ENCODE assay signal across 8 cellular contexts in the genomic region with DNA sequence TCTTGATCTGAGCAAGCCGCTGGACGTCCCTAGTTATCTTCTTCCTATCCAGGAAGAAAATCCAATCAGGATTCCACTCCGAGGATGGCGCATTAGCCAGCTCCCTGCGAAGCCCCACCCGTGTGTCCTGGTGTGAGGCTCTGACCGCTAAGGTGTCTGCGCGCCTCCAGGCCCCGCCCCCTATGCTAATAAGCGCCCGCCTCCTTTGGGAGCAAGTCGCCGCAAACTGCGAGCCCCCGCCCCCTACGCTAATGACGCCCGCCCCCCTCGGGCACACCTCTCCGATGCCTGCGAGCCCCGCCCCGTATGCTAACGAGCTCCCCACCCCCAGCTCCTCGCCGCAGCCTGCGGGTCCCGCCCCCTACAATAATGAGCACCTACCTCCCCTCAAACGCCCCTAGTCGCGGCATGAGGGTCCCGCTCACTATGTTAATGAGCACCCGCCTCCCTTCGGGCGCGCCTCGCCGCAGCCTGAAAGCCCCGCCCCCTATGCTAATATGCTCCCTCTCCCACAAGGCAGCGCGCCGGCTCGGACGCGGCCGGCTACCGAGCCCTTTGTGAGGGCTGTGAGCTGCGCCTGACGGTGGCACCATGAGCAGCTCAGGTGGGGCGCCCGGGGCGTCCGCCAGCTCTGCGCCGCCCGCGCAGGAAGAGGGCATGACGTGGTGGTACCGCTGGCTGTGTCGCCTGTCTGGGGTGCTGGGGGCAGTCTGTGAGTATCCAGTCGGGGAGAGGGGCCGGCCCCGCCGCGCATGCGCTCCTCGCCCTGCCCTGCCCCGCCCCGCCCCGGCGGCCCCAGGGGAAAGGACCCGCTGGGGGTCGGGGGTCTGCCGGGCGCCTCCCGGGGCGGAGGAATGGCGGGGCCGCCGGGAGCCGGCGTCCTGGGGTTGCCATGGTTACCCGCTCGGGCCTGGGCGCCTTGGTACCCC. TPM values are rescaled to one million over a fixed set of nuclear protein-coding genes. Genes with fewer than 3 reads are reported as not detected.
DNase-seq lines count a peak whose midpoint lies in the region; TF ChIP-seq lines count a peak whose summit lies in the region.

Gene CACFD1, plus strand, starts transcription at position 503 of the 929 bp plus-strand sequence. Its CDS starts 89 bp downstream, at position 592.

- TF ChIP-seq CTCF in DOHH2 (IDR thresholded peaks at IDR 0.05; ENCODE audit: low read depth, low read length, poor library complexity, severe bottlenecking) (no peak), fibroblast of the aortic adventitia (IDR thresholded peaks at IDR 0.05; ENCODE audit: insufficient read depth, low read length) (no peak), nephron (IDR thresholded peaks at IDR 0.05; ENCODE audit: unreplicated experiment in 3 of 3) (no peak)

- H3K4me1 Mint-ChIP-seq in nephron: peaks cover 10% of the 10 kb centered on the region

- peak within 1 kb of the TSS; percentile 87 for H3K4me3 ChIP-seq in DOHH2 (ENCODE audit: low read length)
- H3K4me3 ChIP-seq in fibroblast of the aortic adventitia (ENCODE audit: low read depth, low read length): peak within 1 kb of the TSS; percentile 91

- no peaks in the 10 kb centered on the region for H3K27me3 Mint-ChIP-seq in nephron (ENCODE audit: low read depth)

- H3K27ac ChIP-seq in DOHH2 (ENCODE audit: low read depth, low read length): peak within 1 kb of the TSS; percentile 54

- no peaks in the 10 kb centered on the region for H3K36me3 Mint-ChIP-seq in nephron (ENCODE audit: low read depth)

- H3K9me3 ChIP-seq in DOHH2 (ENCODE audit: control insufficient read depth, insufficient read depth, low read length): no peaks in the 10 kb centered on the region

- H3K27ac Mint-ChIP-seq in nephron: peak within 1 kb of the TSS; percentile 79 to 94 (median 91)

- 0 out of 2 replicates have a peak, but pooled peaks cover 5% of the 10 kb centered on the region for H4K20me1 ChIP-seq in DOHH2 (ENCODE audit: control insufficient read depth, insufficient read depth, low read depth, low read length)

- H3K9me3 Mint-ChIP-seq in nephron: no peaks in the 10 kb centered on the region

- peak within 1 kb of the TSS; percentile 95 for H3K4me2 ChIP-seq in DOHH2 (ENCODE audit: low read length)

- H3K4me1 ChIP-seq in DOHH2 (ENCODE audit: control insufficient read depth, low read length): peaks cover 24% of the 10 kb centered on the region

- H3F3A ChIP-seq in DOHH2 (ENCODE audit: control insufficient read depth, insufficient read depth): 0 out of 2 replicates have a peak, but pooled peaks cover 5% of the 10 kb centered on the region

- DNase-seq in GOT3 (lab: John Stamatoyannopoulos, UW) (peak; percentile 37), LoVo (ENCODE audit: low spot score) (peak; percentile 96), RPMI8226 (peak; percentile 99), fibroblast of the aortic adventitia (ENCODE audit: low read depth) (peak; percentile 85)
- DNase-seq in activated effector memory CD4-positive, alpha-beta T cell treated with Interleukin-2 at 50 U/mL for 16 hours: peak; percentile 85
- peak; percentile 93 for DNase-seq in stimulated activated naive CD4-positive, alpha-beta T cell treated with Interleukin-2 at 50 U/mL for 16 hours (lab: John Stamatoyannopoulos, UW)

- H3K79me2 ChIP-seq in DOHH2 (ENCODE audit: control insufficient read depth, low read length): no peaks in the 10 kb centered on the region

- H3K27me3 ChIP-seq in DOHH2 (ENCODE audit: control insufficient read depth, low read length): peaks cover 18% of the 10 kb centered on the region

- peak within 1 kb of the TSS; percentile 89 to 96 (median 94) for H3K4me3 Mint-ChIP-seq in nephron

- H3K9me2 ChIP-seq in DOHH2 (replicated peaks; ENCODE audit: control insufficient read depth, low read length): no peaks in the 10 kb centered on the region

- H3K36me3 ChIP-seq in DOHH2 (ENCODE audit: control insufficient read depth, low read length): no peaks in the 10 kb centered on the region

RNA-seq across cellular contexts. Expression of gene CACFD1, which starts in this region (rescaled TPM):
- 4.4 and 18.0 TPM in 2 replicates for total RNA-seq in fibroblast of the aortic adventitia (ENCODE audit: low replicate concordance)

Comparison
In these comparisons a context has a peak if more than half of its experiments do, and no peak if none do; other contexts are left out.
1. Peak in every context shown above with its lines: DNase-seq, H3K4me3 ChIP-seq and H3K27ac ChIP-seq.
2. DNase-seq: peak in every context shown above with its lines; median percentile 99 in RPMI8226; 96 in LoVo; 93 in stimulated activated naive CD4-positive, alpha-beta T cell treated with Interleukin-2 at 50 U/mL for 16 hours; 85 in activated effector memory CD4-positive, alpha-beta T cell treated with Interleukin-2 at 50 U/mL for 16 hours; 85 in fibroblast of the aortic adventitia; 37 in GOT3.